Comparison of ENCODE assay signal across 19 cellular contexts in the genomic region with DNA sequence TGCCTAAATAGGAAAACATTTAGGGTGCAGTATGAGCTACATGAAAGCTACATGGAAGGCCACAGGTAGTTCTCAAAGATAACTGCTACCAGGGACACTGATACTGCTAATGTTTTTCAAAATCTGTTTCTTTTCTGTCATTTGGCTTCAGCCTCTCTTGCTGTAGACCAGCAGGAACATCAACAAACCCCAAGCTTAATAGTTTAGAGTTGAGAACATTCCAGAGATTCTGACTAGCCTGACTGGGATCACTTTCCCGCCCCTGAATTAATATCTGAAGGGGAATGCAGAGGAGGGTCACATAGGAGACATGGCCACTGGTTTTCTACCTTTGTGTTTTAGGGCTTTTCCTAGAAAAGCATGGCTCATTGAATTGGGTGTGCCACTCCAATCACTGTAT.
"Had no signal": no experiment of that assay in that cellular context is flagged by ENCODE, and none has a peak within 500 bp of the region (broad histone marks: within the 10 kb centered on the region; RNA-seq: fewer than 3 reads in every experiment).

No MANE protein-coding gene starts in this region.

- H3K4me1 ChIP-seq: testis, upper lobe of right lung had no signal

- H3K27me3 Mint-ChIP-seq: activated naive CD8-positive, alpha-beta T cell treated with anti-CD3 and anti-CD28 coated beads, Interleukin-2, amount 10 ng/mL, durations not matched to agents 7 days and 5 days had no signal

- H3K9me3 ChIP-seq: testis, upper lobe of right lung had no signal

- ATAC-seq: esophagus mucosa, left ventricle myocardium superior, upper lobe of right lung had no signal

- H3K27ac Mint-ChIP-seq: activated naive CD8-positive, alpha-beta T cell treated with anti-CD3 and anti-CD28 coated beads, Interleukin-2, amount 10 ng/mL, durations not matched to agents 7 days and 5 days had no signal

- H3K27me3 ChIP-seq: testis, upper lobe of right lung had no signal

- H3K9me3 Mint-ChIP-seq: activated naive CD8-positive, alpha-beta T cell treated with anti-CD3 and anti-CD28 coated beads, Interleukin-2, amount 10 ng/mL, durations not matched to agents 7 days and 5 days; immature natural killer cell; nephron progenitor cell had no signal

- DNase-seq: activated CD4-positive, CD25-positive, alpha-beta regulatory T cell treated with anti-CD3 and anti-CD28 coated beads, Interleukin-2, amount 50 U/mL, for 72 hours; activated CD8-positive, alpha-beta memory T cell treated with anti-CD3 and anti-CD28 coated beads for 24 hours; activated CD8-positive, alpha-beta memory T cell treated with anti-CD3 and anti-CD28 coated beads, Interleukin-2, amount 50 U/mL, for 48 hours; activated naive CD4-positive, alpha-beta T cell; activated naive CD8-positive, alpha-beta T cell treated with anti-CD3 and anti-CD28 coated beads, Interleukin-2, amount 10 ng/mL, durations not matched to agents 7 days and 5 days; anterior cingulate cortex; effector CD4-positive, alpha-beta T cell; immature natural killer cell; left ventricle myocardium superior; midbrain; nephron progenitor cell; nucleus accumbens; stimulated activated CD4-positive, alpha-beta T cell treated with anti-CD3 and anti-CD28 coated beads, Interleukin-2, amount 100 ng/mL, for 24 hours; SW 1271; T-helper 2 cell; testis; upper lobe of right lung had no signal

- H3K27ac ChIP-seq: testis, upper lobe of right lung, VCaP had no signal

- H3K4me3 Mint-ChIP-seq: activated naive CD8-positive, alpha-beta T cell treated with anti-CD3 and anti-CD28 coated beads, Interleukin-2, amount 10 ng/mL, durations not matched to agents 7 days and 5 days; immature natural killer cell; nephron progenitor cell had no signal

- H3K4me1 Mint-ChIP-seq: nephron progenitor cell had no signal

- H3K4me3 ChIP-seq: testis, upper lobe of right lung had no signal
